In genomic region chr19:35013047-35013819, GRCh38 we compare ENCODE assay signal across 1 cellular context.
TF ChIP-seq lines count a peak whose summit lies in the region.

No MANE protein-coding gene starts in this region.

TF ChIP-seq in HepG2, 621 proteins besides CTCF, POLR2A, EP300 and RAD21 (continued from another document and continues in another):
- TF ChIP-seq ZXDC (CRISPR knock-in tag; IDR thresholded peaks at IDR 0.05), result no peak
- TF ChIP-seq MTF2 (CRISPR knock-in tag; IDR thresholded peaks at IDR 0.05; ENCODE audit: borderline replicate concordance), result no peak
- TF ChIP-seq, protein P1, sequence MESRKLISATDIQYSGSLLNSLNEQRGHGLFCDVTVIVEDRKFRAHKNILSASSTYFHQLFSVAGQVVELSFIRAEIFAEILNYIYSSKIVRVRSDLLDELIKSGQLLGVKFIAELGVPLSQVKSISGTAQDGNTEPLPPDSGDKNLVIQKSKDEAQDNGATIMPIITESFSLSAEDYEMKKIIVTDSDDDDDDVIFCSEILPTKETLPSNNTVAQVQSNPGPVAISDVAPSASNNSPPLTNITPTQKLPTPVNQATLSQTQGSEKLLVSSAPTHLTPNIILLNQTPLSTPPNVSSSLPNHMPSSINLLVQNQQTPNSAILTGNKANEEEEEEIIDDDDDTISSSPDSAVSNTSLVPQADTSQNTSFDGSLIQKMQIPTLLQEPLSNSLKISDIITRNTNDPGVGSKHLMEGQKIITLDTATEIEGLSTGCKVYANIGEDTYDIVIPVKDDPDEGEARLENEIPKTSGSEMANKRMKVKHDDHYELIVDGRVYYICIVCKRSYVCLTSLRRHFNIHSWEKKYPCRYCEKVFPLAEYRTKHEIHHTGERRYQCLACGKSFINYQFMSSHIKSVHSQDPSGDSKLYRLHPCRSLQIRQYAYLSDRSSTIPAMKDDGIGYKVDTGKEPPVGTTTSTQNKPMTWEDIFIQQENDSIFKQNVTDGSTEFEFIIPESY (CRISPR knock-in tag; IDR thresholded peaks at IDR 0.05), result peak; percentile 85
- peak; percentile 50; the same call in 1 of the 2 replicates for TF ChIP-seq SMAD1 (CRISPR knock-in tag; IDR thresholded peaks at IDR 0.05; ENCODE audit: borderline replicate concordance, low read depth)
- peak; percentile 20; the same call in 1 of the 2 replicates for TF ChIP-seq HIVEP1 (CRISPR knock-in tag; IDR thresholded peaks at IDR 0.05)
- 0 out of 2 replicates have a peak, but pooled peaks have one; percentile 15 for TF ChIP-seq PATZ1 (CRISPR knock-in tag; IDR thresholded peaks at IDR 0.05)
- TF ChIP-seq CC2D1A (CRISPR knock-in tag; IDR thresholded peaks at IDR 0.05), result 0 out of 2 replicates have a peak, but pooled peaks have one; percentile 67
- TF ChIP-seq, protein P2, sequence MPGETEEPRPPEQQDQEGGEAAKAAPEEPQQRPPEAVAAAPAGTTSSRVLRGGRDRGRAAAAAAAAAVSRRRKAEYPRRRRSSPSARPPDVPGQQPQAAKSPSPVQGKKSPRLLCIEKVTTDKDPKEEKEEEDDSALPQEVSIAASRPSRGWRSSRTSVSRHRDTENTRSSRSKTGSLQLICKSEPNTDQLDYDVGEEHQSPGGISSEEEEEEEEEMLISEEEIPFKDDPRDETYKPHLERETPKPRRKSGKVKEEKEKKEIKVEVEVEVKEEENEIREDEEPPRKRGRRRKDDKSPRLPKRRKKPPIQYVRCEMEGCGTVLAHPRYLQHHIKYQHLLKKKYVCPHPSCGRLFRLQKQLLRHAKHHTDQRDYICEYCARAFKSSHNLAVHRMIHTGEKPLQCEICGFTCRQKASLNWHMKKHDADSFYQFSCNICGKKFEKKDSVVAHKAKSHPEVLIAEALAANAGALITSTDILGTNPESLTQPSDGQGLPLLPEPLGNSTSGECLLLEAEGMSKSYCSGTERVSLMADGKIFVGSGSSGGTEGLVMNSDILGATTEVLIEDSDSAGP (CRISPR knock-in tag; IDR thresholded peaks at IDR 0.05; ENCODE audit: borderline replicate concordance), result peak; percentile 75
- 0 out of 2 replicates have a peak, but pooled peaks have one; percentile 36 for TF ChIP-seq ZMYM4 (CRISPR knock-in tag; IDR thresholded peaks at IDR 0.05)
- TF ChIP-seq AKNA (CRISPR knock-in tag; IDR thresholded peaks at IDR 0.05; ENCODE audit: borderline replicate concordance), result no peak
- TF ChIP-seq ZNF740 (CRISPR knock-in tag; IDR thresholded peaks at IDR 0.05), result 0 out of 2 replicates have a peak, but pooled peaks have one; percentile 40
- TF ChIP-seq ZNF770 (CRISPR knock-in tag; IDR thresholded peaks at IDR 0.05), result peak; percentile 70; the same call in 1 of the 2 replicates
- TF ChIP-seq, protein P3, sequence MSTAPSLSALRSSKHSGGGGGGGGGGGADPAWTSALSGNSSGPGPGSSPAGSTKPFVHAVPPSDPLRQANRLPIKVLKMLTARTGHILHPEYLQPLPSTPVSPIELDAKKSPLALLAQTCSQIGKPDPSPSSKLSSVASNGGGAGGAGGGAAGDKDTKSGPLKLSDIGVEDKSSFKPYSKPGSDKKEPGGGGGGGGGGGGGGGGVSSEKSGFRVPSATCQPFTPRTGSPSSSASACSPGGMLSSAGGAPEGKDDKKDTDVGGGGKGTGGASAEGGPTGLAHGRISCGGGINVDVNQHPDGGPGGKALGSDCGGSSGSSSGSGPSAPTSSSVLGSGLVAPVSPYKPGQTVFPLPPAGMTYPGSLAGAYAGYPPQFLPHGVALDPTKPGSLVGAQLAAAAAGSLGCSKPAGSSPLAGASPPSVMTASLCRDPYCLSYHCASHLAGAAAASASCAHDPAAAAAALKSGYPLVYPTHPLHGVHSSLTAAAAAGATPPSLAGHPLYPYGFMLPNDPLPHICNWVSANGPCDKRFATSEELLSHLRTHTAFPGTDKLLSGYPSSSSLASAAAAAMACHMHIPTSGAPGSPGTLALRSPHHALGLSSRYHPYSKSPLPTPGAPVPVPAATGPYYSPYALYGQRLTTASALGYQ (CRISPR knock-in tag; IDR thresholded peaks at IDR 0.05), result 0 out of 2 replicates have a peak, but pooled peaks have one; percentile 38
- TF ChIP-seq NRL (CRISPR knock-in tag; IDR thresholded peaks at IDR 0.05; ENCODE audit: borderline replicate concordance), result 0 out of 2 replicates have a peak, but pooled peaks have one; percentile 3
- TF ChIP-seq ZFP90 (CRISPR knock-in tag; IDR thresholded peaks at IDR 0.05; ENCODE audit: borderline replicate concordance), result 0 out of 2 replicates have a peak, but pooled peaks have one; percentile 43
- TF ChIP-seq NFE2L1 (CRISPR knock-in tag; IDR thresholded peaks at IDR 0.05; ENCODE audit: borderline replicate concordance), result no peak
- TF ChIP-seq ZNF333 (CRISPR knock-in tag; IDR thresholded peaks at IDR 0.05; ENCODE audit: borderline replicate concordance), result 0 out of 2 replicates have a peak, but pooled peaks have one; percentile 53
- 0 out of 2 replicates have a peak, but pooled peaks have one; percentile 44 for TF ChIP-seq ZSCAN31 (CRISPR knock-in tag; IDR thresholded peaks at IDR 0.05; ENCODE audit: low read depth)
- TF ChIP-seq YY1 (IDR thresholded peaks at IDR 0.05; ENCODE audit: insufficient read depth, insufficient replicate concordance, low read depth, low read length), result peak; percentile 40
- TF ChIP-seq HNF1B (CRISPR knock-in tag; IDR thresholded peaks at IDR 0.05), result peak; percentile 50; the same call in 1 of the 2 replicates
- TF ChIP-seq RARA (CRISPR knock-in tag; IDR thresholded peaks at IDR 0.05), result peak; percentile 28; the same call in 1 of the 2 replicates
- no peak for TF ChIP-seq REL (CRISPR knock-in tag; conservative IDR thresholded peaks at IDR 0.05)
- TF ChIP-seq NFE2 (CRISPR knock-in tag; IDR thresholded peaks at IDR 0.05), result no peak
- no peak for TF ChIP-seq PAX8 (CRISPR knock-in tag; IDR thresholded peaks at IDR 0.05; ENCODE audit: borderline replicate concordance)
- TF ChIP-seq ZNF33B (CRISPR knock-in tag; IDR thresholded peaks at IDR 0.05), result 0 out of 2 replicates have a peak, but pooled peaks have one; percentile 32
- peak; percentile 39; the same call in 1 of the 2 replicates for TF ChIP-seq KDM2A (CRISPR knock-in tag; IDR thresholded peaks at IDR 0.05; ENCODE audit: borderline replicate concordance, low read depth)
- peak; percentile 43 for TF ChIP-seq XRCC5 (optimal IDR thresholded peaks at IDR 0.05; ENCODE audit: low read length)
- 0 out of 2 replicates have a peak, but pooled peaks have one; percentile 13 for TF ChIP-seq POGZ (CRISPR knock-in tag; IDR thresholded peaks at IDR 0.05)
- no peak for TF ChIP-seq ZMAT3 (CRISPR knock-in tag; conservative IDR thresholded peaks at IDR 0.05)
- TF ChIP-seq ISL2 (CRISPR knock-in tag; IDR thresholded peaks at IDR 0.05), result 0 out of 2 replicates have a peak, but pooled peaks have one; percentile 43
- TF ChIP-seq, protein P4, sequence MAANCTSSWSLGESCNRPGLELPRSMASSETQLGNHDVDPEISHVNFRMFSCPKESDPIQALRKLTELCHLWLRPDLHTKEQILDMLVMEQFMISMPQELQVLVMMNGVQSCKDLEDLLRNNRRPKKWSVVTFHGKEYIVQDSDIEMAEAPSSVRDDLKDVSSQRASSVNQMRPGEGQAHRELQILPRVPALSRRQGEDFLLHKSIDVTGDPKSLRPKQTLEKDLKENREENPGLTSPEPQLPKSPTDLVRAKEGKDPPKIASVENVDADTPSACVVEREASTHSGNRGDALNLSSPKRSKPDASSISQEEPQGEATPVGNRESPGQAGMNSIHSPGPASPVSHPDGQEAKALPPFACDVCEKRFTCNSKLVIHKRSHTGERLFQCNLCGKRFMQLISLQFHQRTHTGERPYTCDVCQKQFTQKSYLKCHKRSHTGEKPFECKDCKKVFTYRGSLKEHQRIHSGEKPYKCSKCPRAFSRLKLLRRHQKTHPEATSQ (CRISPR knock-in tag; IDR thresholded peaks at IDR 0.05; ENCODE audit: borderline replicate concordance), result no peak
- TF ChIP-seq RBFOX2 (IDR thresholded peaks at IDR 0.05; ENCODE audit: low read depth, low read length), result peak; percentile 70
- peak; percentile 49 for TF ChIP-seq MED1 (CRISPR knock-in tag; IDR thresholded peaks at IDR 0.05)
- no peak for TF ChIP-seq GZF1 (CRISPR knock-in tag; IDR thresholded peaks at IDR 0.05)
- 0 out of 2 replicates have a peak, but pooled peaks have one; percentile 51 for TF ChIP-seq FOXC1 (CRISPR knock-in tag; IDR thresholded peaks at IDR 0.05; ENCODE audit: borderline replicate concordance)
